23 cellular contexts compared by ENCODE assay signal in the genomic region with DNA sequence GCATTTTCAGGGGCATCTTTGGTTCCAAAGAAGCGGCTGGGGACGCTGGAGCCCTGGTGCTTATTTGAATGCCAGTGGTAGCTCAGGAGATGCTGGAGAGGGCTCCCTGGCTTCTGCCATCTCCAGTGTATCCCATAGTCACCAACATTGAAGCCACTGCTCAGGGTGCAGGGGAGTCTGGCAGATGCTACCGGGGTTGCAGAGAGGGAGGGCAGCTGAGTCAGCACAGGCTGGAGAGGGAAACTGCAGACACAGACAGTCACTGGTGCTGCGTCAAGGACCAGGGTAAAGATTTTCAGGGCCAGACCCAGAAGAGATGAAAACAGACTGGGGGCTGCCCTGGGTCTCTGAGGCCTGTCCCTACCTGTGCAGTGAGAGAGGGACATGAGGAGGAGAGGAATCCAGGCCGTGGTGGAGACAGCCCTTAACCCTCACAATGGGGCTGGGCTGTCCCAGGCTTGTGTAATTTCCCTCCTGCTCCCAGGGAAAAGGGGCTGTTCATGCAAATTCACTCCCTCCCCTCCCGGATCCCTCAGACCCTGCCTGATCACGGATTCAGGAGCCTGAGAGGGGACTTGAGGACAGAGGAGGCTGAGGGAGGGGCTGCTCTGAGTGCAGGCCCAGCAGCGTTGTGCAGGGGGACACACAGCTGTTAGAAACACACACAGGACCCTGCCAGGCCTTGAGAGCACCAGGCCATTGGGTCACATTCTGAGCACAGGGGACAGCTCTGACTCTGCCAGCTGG.
A peak's percentile ranks its signal among the peaks of the same experiment; 100 is the strongest.
DNase-seq lines count a peak whose midpoint lies in the region; ATAC-seq and TF ChIP-seq lines count a peak whose summit lies in the region.
"Had no signal": no experiment of that assay in that cellular context is flagged by ENCODE, and none has a peak within 500 bp of the region (broad histone marks: within the 10 kb centered on the region; RNA-seq: fewer than 3 reads in every experiment).

No MANE protein-coding gene starts in this region.

- H3K9ac ChIP-seq in HUES6 (ENCODE audit: low read length) (peak overlapping the region; percentile 22), iPS-20b (ENCODE audit: low read depth, low read length) (peak overlapping the region; percentile 19; the same call in 1 of the 2 replicates), neuronal stem cell (ENCODE audit: low read depth, low read length, poor library complexity) (no peak overlapping the region)
- H3K9ac ChIP-seq: SK-N-SH had no signal

- no peaks in the 10 kb centered on the region for H3K79me1 ChIP-seq in neuronal stem cell (ENCODE audit: low read depth, low read length)

- no peak overlapping the region for H3K27ac Mint-ChIP-seq in WTC11
- H3K27ac Mint-ChIP-seq in activated CD4-positive, alpha-beta memory T cell treated with anti-CD3 and anti-CD28 coated beads, Interleukin-2, amount 10 ng/mL, durations not matched to agents 7 days and 5 days = no peak overlapping the region
- H3K27ac Mint-ChIP-seq: activated CD8-positive, alpha-beta T cell treated with anti-CD3 and anti-CD28 coated beads, Interleukin-2, amount 10 ng/mL, durations not matched to agents 7 days and 5 days; activated T-cell treated with anti-CD3 and anti-CD28 coated beads, Interleukin-2, amount 50 U/mL, for 24 hours; CD8-positive, alpha-beta memory T cell had no signal

- peaks cover 3% of the 10 kb centered on the region; the same call in 1 of the 2 replicates for H3K27me3 Mint-ChIP-seq in WTC11 (ENCODE audit: low read depth)
- peaks cover 7% of the 10 kb centered on the region for H3K27me3 Mint-ChIP-seq in activated CD4-positive, alpha-beta memory T cell treated with anti-CD3 and anti-CD28 coated beads, Interleukin-2, amount 10 ng/mL, durations not matched to agents 7 days and 5 days

- no CpG with 5 or more reads among the region's 8 CpGs for WGBS in neuronal stem cell (ENCODE audit: extremely low coverage in 2 of 2, insufficient read length in 2 of 2, insufficient replicate concordance in 1 of 2), 2 donors

- H3K23ac ChIP-seq in neuronal stem cell (ENCODE audit: low read depth, low read length, poor library complexity) = no peak overlapping the region

- H3K4me2 ChIP-seq in neuronal stem cell (ENCODE audit: insufficient read depth, low read length, poor library complexity, severe bottlenecking) = no peak overlapping the region
- H3K4me2 ChIP-seq: SK-N-SH had no signal

- H3K14ac ChIP-seq in neuronal stem cell (ENCODE audit: low read length) = no peak overlapping the region

- CTCF ChIA-PET in WTC11 (lab: Charles Lee) = interaction anchor here (1.8 kb wide), 1 partner anchor 11 kb away, joined by 8 read pairs; no protein-coding TSS in a partner anchor
- CTCF ChIA-PET in activated CD4-positive, alpha-beta memory T cell treated with anti-CD3 and anti-CD28 coated beads, Interleukin-2, amount 10 ng/mL, durations not matched to agents 7 days and 5 days (lab: Charles Lee) = interaction anchor here (1.5 kb wide), 1 partner anchor 10 kb away, joined by 5 read pairs; no protein-coding TSS in a partner anchor

- H2BK5ac ChIP-seq in neuronal stem cell (ENCODE audit: low read length) = no peak overlapping the region

- H3K4me1 ChIP-seq in HUES6 (ENCODE audit: control insufficient read depth, insufficient read depth, low read length) = peaks cover 11% of the 10 kb centered on the region
- peaks cover 3% of the 10 kb centered on the region; the same call in 1 of the 2 replicates for H3K4me1 ChIP-seq in iPS-20b (ENCODE audit: insufficient read depth, low read length)
- H3K4me1 ChIP-seq in neuronal stem cell (ENCODE audit: control insufficient read depth in 2 of 2, insufficient read depth in 1 of 2, low read depth in 1 of 2, low read length in 2 of 2) = peaks cover 4 to 6% of the 10 kb centered on the region in 2 donors
- H3K4me1 ChIP-seq: gastrocnemius medialis, left ventricle myocardium inferior, upper lobe of right lung had no signal

- peak overlapping the region; percentile 57 for H3K18ac ChIP-seq in neuronal stem cell (ENCODE audit: low read length)

- H3K4ac ChIP-seq in neuronal stem cell (ENCODE audit: low read length) = no peak overlapping the region

- H3K4me3 Mint-ChIP-seq in WTC11 = no peak overlapping the region
- no peak overlapping the region for H3K4me3 Mint-ChIP-seq in activated CD4-positive, alpha-beta memory T cell treated with anti-CD3 and anti-CD28 coated beads, Interleukin-2, amount 10 ng/mL, durations not matched to agents 7 days and 5 days
- H3K4me3 Mint-ChIP-seq: activated CD8-positive, alpha-beta T cell treated with anti-CD3 and anti-CD28 coated beads, Interleukin-2, amount 10 ng/mL, durations not matched to agents 7 days and 5 days; activated T-cell treated with anti-CD3 and anti-CD28 coated beads, Interleukin-2, amount 50 U/mL, for 24 hours; CD8-positive, alpha-beta memory T cell; IgD-negative memory B cell had no signal

- H2AK5ac ChIP-seq in neuronal stem cell (ENCODE audit: low read depth, low read length) = no peak overlapping the region

- no peak overlapping the region for H4K8ac ChIP-seq in neuronal stem cell (ENCODE audit: low read depth, low read length)

- peak; percentile 20 for DNase-seq in WTC11 (ENCODE audit: low spot score)
- no peak for DNase-seq in neuronal stem cell (ENCODE audit: low spot score)
- no peak for DNase-seq in hippocampal formation (lab: John Stamatoyannopoulos, UW)
- DNase-seq in kidney tubule cell (ENCODE audit: low spot score) = no peak
- DNase-seq in activated CD4-positive, alpha-beta memory T cell treated with anti-CD3 and anti-CD28 coated beads, Interleukin-2, amount 10 ng/mL, durations not matched to agents 7 days and 5 days = no peak
- DNase-seq in HuH-7.5 (ENCODE audit: low spot score) = no peak
- DNase-seq: activated CD8-positive, alpha-beta T cell treated with anti-CD3 and anti-CD28 coated beads, Interleukin-2, amount 10 ng/mL, durations not matched to agents 7 days and 5 days; activated naive CD4-positive, alpha-beta T cell treated with Interleukin-2 at 50 U/mL for 16 hours; activated T-cell treated with anti-CD3 and anti-CD28 coated beads, Interleukin-2, amount 50 U/mL, for 24 hours; amygdala; CD8-positive, alpha-beta memory T cell; central memory CD4-positive, alpha-beta T cell; DMS79; dorsolateral prefrontal cortex; gastrocnemius medialis; left ventricle myocardium inferior; NCI-H446; NK-92 treated with Interleukin-12 subunit alpha and Interleukin-12 subunit beta, amount 100 ng/mL, for 24 hours; SK-N-SH; upper lobe of right lung had no signal

- peak; percentile 79 for ATAC-seq in WTC11
- ATAC-seq: activated CD8-positive, alpha-beta T cell treated with anti-CD3 and anti-CD28 coated beads, Interleukin-2, amount 10 ng/mL, durations not matched to agents 7 days and 5 days; gastrocnemius medialis; upper lobe of right lung had no signal

- H3K27ac ChIP-seq in HUES6 (ENCODE audit: low read depth, low read length) = no peak overlapping the region
- no peak overlapping the region for H3K27ac ChIP-seq in iPS-20b (ENCODE audit: low read length)
- H3K27ac ChIP-seq in neuronal stem cell (replicated peaks; ENCODE audit: low read length) = peak overlapping the region; percentile 18
- H3K27ac ChIP-seq: gastrocnemius medialis, left ventricle myocardium inferior, upper lobe of right lung had no signal

- H2BK12ac ChIP-seq in neuronal stem cell (ENCODE audit: low read length) = no peak overlapping the region

- POLR2A ChIA-PET in WTC11 (lab: Charles Lee) = no interaction called here
- POLR2A ChIA-PET in activated CD4-positive, alpha-beta memory T cell treated with anti-CD3 and anti-CD28 coated beads, Interleukin-2, amount 10 ng/mL, durations not matched to agents 7 days and 5 days (lab: Charles Lee) = no interaction called here

- no peak for TF ChIP-seq CTCF in WTC11 (IDR thresholded peaks at IDR 0.05)

- peak overlapping the region; percentile 79 for H2AFZ ChIP-seq in neuronal stem cell (ENCODE audit: low read length)

- peaks cover 7% of the 10 kb centered on the region for H3K4me1 Mint-ChIP-seq in WTC11
- H3K4me1 Mint-ChIP-seq in activated CD4-positive, alpha-beta memory T cell treated with anti-CD3 and anti-CD28 coated beads, Interleukin-2, amount 10 ng/mL, durations not matched to agents 7 days and 5 days = peaks cover 5% of the 10 kb centered on the region
- H3K4me1 Mint-ChIP-seq: CD8-positive, alpha-beta memory T cell had no signal

- no peak overlapping the region for H4K91ac ChIP-seq in neuronal stem cell (ENCODE audit: low read depth, low read length, poor library complexity)

- H3K27me3 ChIP-seq in HUES6 (ENCODE audit: control insufficient read depth, insufficient read depth, low read length) = no peaks in the 10 kb centered on the region
- peaks cover 7% of the 10 kb centered on the region; the same call in 1 of the 2 replicates for H3K27me3 ChIP-seq in iPS-20b (ENCODE audit: insufficient read depth, low read length)
- H3K27me3 ChIP-seq in neuronal stem cell (ENCODE audit: control insufficient read depth in 3 of 3, insufficient read depth in 3 of 3, low read depth in 1 of 3, low read length in 3 of 3) = no peaks in the 10 kb centered on the region
- H3K27me3 ChIP-seq: dorsolateral prefrontal cortex, upper lobe of right lung had no signal

- H3K4me3 ChIP-seq in HUES6 (ENCODE audit: low read depth, low read length) (no peak overlapping the region), iPS-20b (ENCODE audit: low read length) (no peak overlapping the region), neuronal stem cell (ENCODE audit: low read length in 2 of 2) (no peak overlapping the region)
- H3K4me3 ChIP-seq: dorsolateral prefrontal cortex, gastrocnemius medialis, left ventricle myocardium inferior, upper lobe of right lung had no signal

- no peak overlapping the region for H2BK120ac ChIP-seq in neuronal stem cell (ENCODE audit: low read depth, low read length)

- H2BK15ac ChIP-seq in neuronal stem cell (ENCODE audit: low read length) = peak overlapping the region; percentile 29

- H3K36me3 ChIP-seq in HUES6 (ENCODE audit: control insufficient read depth, insufficient read depth, low read length) (no peaks in the 10 kb centered on the region), iPS-20b (ENCODE audit: insufficient read depth, low read depth, low read length) (no peaks in the 10 kb centered on the region), neuronal stem cell (replicated peaks in 1 of 2; ENCODE audit: control insufficient read depth in 2 of 2, insufficient read depth in 2 of 2, low read length in 2 of 2) (no peaks in the 10 kb centered on the region)
- H3K36me3 ChIP-seq: gastrocnemius medialis, left ventricle myocardium inferior, upper lobe of right lung had no signal

- no peaks in the 10 kb centered on the region for H3K36me3 Mint-ChIP-seq in WTC11
- no peaks in the 10 kb centered on the region for H3K36me3 Mint-ChIP-seq in activated CD4-positive, alpha-beta memory T cell treated with anti-CD3 and anti-CD28 coated beads, Interleukin-2, amount 10 ng/mL, durations not matched to agents 7 days and 5 days (ENCODE audit: low read depth)
- H3K36me3 Mint-ChIP-seq: CD8-positive, alpha-beta memory T cell; IgD-negative memory B cell had no signal

- H3K9me3 Mint-ChIP-seq in WTC11 = no peaks in the 10 kb centered on the region
- no peaks in the 10 kb centered on the region for H3K9me3 Mint-ChIP-seq in activated CD4-positive, alpha-beta memory T cell treated with anti-CD3 and anti-CD28 coated beads, Interleukin-2, amount 10 ng/mL, durations not matched to agents 7 days and 5 days
- H3K9me3 Mint-ChIP-seq: activated T-cell treated with anti-CD3 and anti-CD28 coated beads, Interleukin-2, amount 50 U/mL, for 24 hours; CD8-positive, alpha-beta memory T cell; IgD-negative memory B cell had no signal

- H3K9me3 ChIP-seq in HUES6 (ENCODE audit: control insufficient read depth, insufficient read depth, low read depth, low read length) = no peaks in the 10 kb centered on the region
- no peaks in the 10 kb centered on the region for H3K9me3 ChIP-seq in iPS-20b (ENCODE audit: insufficient read depth, low read depth, low read length)
- no peaks in the 10 kb centered on the region for H3K9me3 ChIP-seq in neuronal stem cell (replicated peaks in 1 of 2; ENCODE audit: control insufficient read depth in 2 of 2, insufficient read depth in 1 of 2, low read depth in 1 of 2, low read length in 2 of 2)
- H3K9me3 ChIP-seq: gastrocnemius medialis, left ventricle myocardium inferior, SK-N-SH, upper lobe of right lung had no signal
